In genomic region chr1:203039609-203040517, GRCh38 we compare ENCODE assay signal across 10 cellular contexts. TPM values are rescaled to one million over a fixed set of nuclear protein-coding genes. Genes with fewer than 3 reads are reported as not detected.
DNase-seq lines count a peak whose midpoint lies in the region; ATAC-seq, FAIRE-seq and TF ChIP-seq lines count a peak whose summit lies in the region.
"Had no signal": no experiment of that assay in that cellular context is flagged by ENCODE, and none has a peak within 500 bp of the region (broad histone marks: within the 10 kb centered on the region; RNA-seq: fewer than 3 reads in every experiment).

No MANE protein-coding gene starts in this region.

- 0 out of 2 replicates have a peak, but pooled peaks cover 5% of the 10 kb centered on the region for H3K9me1 ChIP-seq in IMR-90 (ENCODE audit: insufficient read depth, low read length)

- H2BK120ac ChIP-seq in IMR-90 (ENCODE audit: low read depth, low read length), result no peak overlapping the region

- POLR2A ChIA-PET in IMR-90 (lab: Charles Lee; ENCODE audit: unreplicated experiment), result no interaction called here
- POLR2A ChIA-PET in activated B cell treated with CpG ODN at 0.5 μM for 24 hours (lab: Charles Lee), result no interaction called here

- H3K18ac ChIP-seq in IMR-90 (ENCODE audit: low read depth, low read length), result no peak overlapping the region

- H3K23ac ChIP-seq in IMR-90 (ENCODE audit: low read depth, low read length), result no peak overlapping the region

- H3K36me3 ChIP-seq in IMR-90 (ENCODE audit: control insufficient read depth, insufficient read depth, low read length), result 0 out of 2 replicates have a peak, but pooled peaks cover 8% of the 10 kb centered on the region
- H3K36me3 ChIP-seq in effector memory CD4-positive, alpha-beta T cell (ENCODE audit: control insufficient read depth, insufficient read depth, low read length), result no peaks in the 10 kb centered on the region

- peaks cover 21% of the 10 kb centered on the region for H4K20me1 ChIP-seq in IMR-90 (ENCODE audit: insufficient read depth, low read length)

- TF ChIP-seq CTCF in D721Med (IDR thresholded peaks at IDR 0.05; ENCODE audit: insufficient read depth, missing control alignments) (peak; percentile 25), IMR-90 (conservative IDR thresholded peaks at IDR 0.05; ENCODE audit: low read depth, low read length) (0 out of 2 replicates have a peak, but pooled peaks have one; percentile 21), activated B cell treated with CpG ODN at 0.5 μM for 24 hours (IDR thresholded peaks at IDR 0.05) (peak; percentile 17)

- FAIRE-seq in D721Med (lab: Jason Lieb, UNC), result no peak

- H3K4me1 Mint-ChIP-seq in activated B cell treated with CpG ODN at 0.5 μM for 24 hours, result peaks cover 3% of the 10 kb centered on the region
- H3K4me1 Mint-ChIP-seq in effector memory CD8-positive, alpha-beta T cell (ENCODE audit: low read depth in 2 of 2), result peaks cover 4 to 6% of the 10 kb centered on the region in 2 donors

- no peak overlapping the region for H3K14ac ChIP-seq in IMR-90 (replicated peaks; ENCODE audit: low read depth, low read length)

- ATAC-seq in IMR-90 (ENCODE audit: low read depth) (no peak), activated B cell treated with CpG ODN at 0.5 μM for 24 hours (ENCODE audit: low read depth) (no peak), HG03097 (IDR thresholded peaks at IDR 0.05; ENCODE audit: low FRiP score, unreplicated experiment) (no peak), GM19463 (IDR thresholded peaks at IDR 0.05; ENCODE audit: unreplicated experiment) (no peak)
- no peak for ATAC-seq in effector memory CD8-positive, alpha-beta T cell (replicated peaks)

- H3K4me3 ChIP-seq in IMR-90 (ENCODE audit: insufficient read depth, low read depth, low read length), result no peak overlapping the region
- no peak overlapping the region for H3K4me3 ChIP-seq in effector memory CD4-positive, alpha-beta T cell (ENCODE audit: insufficient read depth, low read depth, low read length, poor library complexity, severe bottlenecking)
- H3K4me3 ChIP-seq: body of pancreas had no signal

- no peak overlapping the region for H2AFZ ChIP-seq in IMR-90 (replicated peaks; ENCODE audit: low read length, poor library complexity)

- CTCF ChIA-PET in IMR-90 (lab: Yijun Ruan, JAX), result interaction anchor here (0.8 to 7.2 kb wide), 18 partner anchors 10 to 239 kb away, joined by 3 to 49 read pairs (median 6); no protein-coding TSS in a partner anchor
- CTCF ChIA-PET in activated B cell treated with CpG ODN at 0.5 μM for 24 hours (lab: Charles Lee), result interaction anchor here (0.6 to 3.3 kb wide), 27 partner anchors 8 to 662 kb away, joined by 3 to 81 read pairs (median 4); partner anchors contain the start of gene PPFIA4

- H3K4me3 Mint-ChIP-seq in activated B cell treated with CpG ODN at 0.5 μM for 24 hours, result no peak overlapping the region
- H3K4me3 Mint-ChIP-seq in effector memory CD8-positive, alpha-beta T cell, result no peak overlapping the region

- TF ChIP-seq POLR2A in IMR-90 (IDR thresholded peaks at IDR 0.05; ENCODE audit: low read depth, low read length), result no peak

- no peak overlapping the region for H2BK15ac ChIP-seq in IMR-90 (ENCODE audit: low read depth, low read length)

- H3K4me1 ChIP-seq in IMR-90 (ENCODE audit: control insufficient read depth, insufficient read depth, low read length), result peaks cover 25% of the 10 kb centered on the region
- no peaks in the 10 kb centered on the region for H3K4me1 ChIP-seq in effector memory CD4-positive, alpha-beta T cell (ENCODE audit: control insufficient read depth, insufficient read depth, low read length, poor library complexity, severe bottlenecking)
- H3K4me1 ChIP-seq: body of pancreas had no signal

- H4K91ac ChIP-seq in IMR-90 (ENCODE audit: insufficient read depth, low read depth, low read length), result no peak overlapping the region

- no peaks in the 10 kb centered on the region for H3K36me3 Mint-ChIP-seq in activated B cell treated with CpG ODN at 0.5 μM for 24 hours (ENCODE audit: low read depth)
- H3K36me3 Mint-ChIP-seq in effector memory CD8-positive, alpha-beta T cell (ENCODE audit: insufficient read depth), result no peaks in the 10 kb centered on the region

- H4K5ac ChIP-seq in IMR-90 (ENCODE audit: low read depth, low read length), result no peak overlapping the region

- no peak overlapping the region for H3K4me2 ChIP-seq in IMR-90 (ENCODE audit: low read depth, low read length)

- no peaks in the 10 kb centered on the region for H3K9me3 ChIP-seq in IMR-90 (ENCODE audit: control insufficient read depth, insufficient read depth, low read length)
- H3K9me3 ChIP-seq in effector memory CD4-positive, alpha-beta T cell (ENCODE audit: control insufficient read depth, low read length), result no peaks in the 10 kb centered on the region
- H3K9me3 ChIP-seq: body of pancreas had no signal

- no TSS peak for BruUV-seq in IMR-90 (replicated peaks; lab: Mats Ljungman, UMichigan)

- DNase-seq in D721Med (ENCODE audit: insufficient read length, low spot score), result peak; percentile 9
- no peak for DNase-seq in IMR-90
- DNase-seq in activated B cell treated with CpG ODN at 0.5 μM for 24 hours, result no peak
- peak; percentile 57 for DNase-seq in mesenteric fat pad (ENCODE audit: low spot score)
- no peak for DNase-seq in effector memory CD8-positive, alpha-beta T cell
- DNase-seq in effector memory CD4-positive, alpha-beta T cell, result no peak

- H3K56ac ChIP-seq in IMR-90 (ENCODE audit: extremely low read depth, insufficient read depth, low read length), result no peak overlapping the region

- no peaks in the 10 kb centered on the region for H3K9me3 Mint-ChIP-seq in activated B cell treated with CpG ODN at 0.5 μM for 24 hours
- H3K9me3 Mint-ChIP-seq in effector memory CD8-positive, alpha-beta T cell, result no peaks in the 10 kb centered on the region

- H2AK5ac ChIP-seq in IMR-90 (ENCODE audit: low read depth, low read length), result no peak overlapping the region

- peaks cover 15% of the 10 kb centered on the region for H3K27me3 Mint-ChIP-seq in activated B cell treated with CpG ODN at 0.5 μM for 24 hours
- H3K27me3 Mint-ChIP-seq in effector memory CD8-positive, alpha-beta T cell, result peaks cover 25 to 62% of the 10 kb centered on the region in 2 donors

- intact Hi-C loops in IMR-90 (cut with micrococcal nuclease) (loop anchor here (1.0 to 10.0 kb wide), 5 partner anchors 77 to 445 kb away; no protein-coding TSS in a partner anchor), activated B cell treated with CpG ODN at 0.5 μM for 24 hours (cut with micrococcal nuclease) (loop anchor here (1.0 to 2.0 kb wide), 4 partner anchors 132 to 447 kb away; no protein-coding TSS in a partner anchor)

- in situ Hi-C loops in IMR-90 (cut with MboI; ENCODE audit: low sequenced_read_pairs), result loop anchor here (5.0 kb wide), 1 partner anchor 177 kb away; no protein-coding TSS in a partner anchor

- no peak overlapping the region for H2AK9ac ChIP-seq in IMR-90 (replicated peaks; ENCODE audit: low read depth, low read length, poor library complexity)

- WGBS in IMR-90 (ENCODE audit: extremely low coverage in 2 of 2, insufficient read length in 1 of 2), 2 experiments, result 80% methylated on average over 3 of the region's 11 CpGs; no CpG with 5 or more reads in 1 of the 2 experiments

- H2BK5ac ChIP-seq in IMR-90 (ENCODE audit: low read depth, low read length, poor library complexity, severe bottlenecking), result no peak overlapping the region

- no peak overlapping the region for H4K8ac ChIP-seq in IMR-90 (ENCODE audit: low read depth in 2 of 2, low read length in 2 of 2)

- H3K9ac ChIP-seq in IMR-90 (ENCODE audit: low read depth, low read length), result no peak overlapping the region

- H3K4ac ChIP-seq in IMR-90 (ENCODE audit: low read depth, low read length), result no peak overlapping the region

- no peak overlapping the region for H2BK20ac ChIP-seq in IMR-90 (ENCODE audit: low read depth, low read length)

- no peak overlapping the region for H3K27ac ChIP-seq in IMR-90 (ENCODE audit: insufficient read depth, low read length)
- H3K27ac ChIP-seq in effector memory CD4-positive, alpha-beta T cell (ENCODE audit: insufficient read depth, low read length, poor library complexity, severe bottlenecking), result no peak overlapping the region
- H3K27ac ChIP-seq: body of pancreas had no signal

- H3K27me3 ChIP-seq in IMR-90 (ENCODE audit: control insufficient read depth, insufficient read depth, low read length), result no peaks in the 10 kb centered on the region
- no peaks in the 10 kb centered on the region for H3K27me3 ChIP-seq in effector memory CD4-positive, alpha-beta T cell (replicated peaks; ENCODE audit: control insufficient read depth, insufficient read depth, low read length, poor library complexity, severe bottlenecking)
- H3K27me3 ChIP-seq: body of pancreas had no signal

- H3K79me1 ChIP-seq in IMR-90 (ENCODE audit: low read depth in 1 of 2, low read length in 2 of 2), result peaks cover 0 to 7% of the 10 kb centered on the region in 2 experiments; a peak in 1 of 4 replicates

- TF ChIP-seq RAD21 in IMR-90 (IDR thresholded peaks at IDR 0.05; ENCODE audit: low read length), result peak; percentile 11; the same call in 1 of the 2 replicates

- no peak overlapping the region for H3K27ac Mint-ChIP-seq in activated B cell treated with CpG ODN at 0.5 μM for 24 hours
- no peak overlapping the region for H3K27ac Mint-ChIP-seq in effector memory CD8-positive, alpha-beta T cell

- dilution Hi-C loops in IMR-90 (cut with HindIII; ENCODE audit: low sequenced_read_pairs, unreplicated experiment), result no loop called here

TF ChIP-seq in IMR-90, 13 proteins besides CTCF, POLR2A, EP300 and RAD21:
- TF ChIP-seq SMC3 (IDR thresholded peaks at IDR 0.05; ENCODE audit: low read depth, low read length) (0 out of 2 replicates have a peak, but pooled peaks have one; percentile 9), NFE2L2 (IDR thresholded peaks at IDR 0.05; ENCODE audit: low read depth, low read length) (no peak), CEBPB (IDR thresholded peaks at IDR 0.05; ENCODE audit: low read depth, low read length) (no peak)

RNA-seq across cellular contexts. Expression of gene PPFIA4, which starts 13.6 kb away (rescaled TPM):
- 3.6 and 5.4 TPM in 2 replicates for total RNA-seq in IMR-90 (2012; rRNA removed)
- 13.7 and 14.3 TPM in 2 replicates for polyA plus RNA-seq in IMR-90 (2012; rRNA removed)
- 6.1 and 8.4 TPM in 2 replicates for polyA plus RNA-seq in IMR-90 (2012; cell fraction: cytosol; rRNA removed)
- polyA plus RNA-seq in IMR-90 (2012; cell fraction: nucleus; rRNA removed; ENCODE audit: low replicate concordance), result 166 and 173 TPM in 2 replicates
- 0.12 and 0.29 TPM in 2 replicates for total RNA-seq in activated B cell treated with CpG ODN at 0.5 μM for 24 hours
- total RNA-seq in mesenteric fat pad, result 0.55 TPM
- total RNA-seq: body of pancreas had no signal

RNA-seq across cellular contexts. Expression of gene TMEM183A, which starts 32.7 kb away (rescaled TPM):
- 63.1 and 68.0 TPM in 2 replicates for total RNA-seq in IMR-90 (2012; rRNA removed)
- 52.8 and 56.8 TPM in 2 replicates for polyA plus RNA-seq in IMR-90 (2012; rRNA removed)
- polyA plus RNA-seq in IMR-90 (2012; cell fraction: cytosol; rRNA removed), result 20.7 and 41.4 TPM in 2 replicates
- polyA plus RNA-seq in IMR-90 (2012; cell fraction: nucleus; rRNA removed; ENCODE audit: low replicate concordance), result 38.3 and 88.4 TPM in 2 replicates
- 62.5 and 70.6 TPM in 2 replicates for total RNA-seq in activated B cell treated with CpG ODN at 0.5 μM for 24 hours
- total RNA-seq in mesenteric fat pad, result 48.7 TPM

RNA-seq across cellular contexts. Expression of gene MYOG, which starts 45.9 kb away (rescaled TPM):
- total RNA-seq in IMR-90 (2012; rRNA removed) (not detected in 2 replicates), activated B cell treated with CpG ODN at 0.5 μM for 24 hours (not detected in 2 replicates), mesenteric fat pad (not detected)
- not detected in 2 replicates for polyA plus RNA-seq in IMR-90 (2012; rRNA removed)
- not detected in 2 replicates for polyA plus RNA-seq in IMR-90 (2012; cell fraction: cytosol; rRNA removed)
- polyA plus RNA-seq in IMR-90 (2012; cell fraction: nucleus; rRNA removed; ENCODE audit: low replicate concordance), result not detected in 2 replicates
- total RNA-seq: body of pancreas, RPMI7951 had no signal

Comparison
In these comparisons a context has a peak if more than half of its experiments do, and no peak if none do; other contexts are left out.
1. DNase-seq: peak in D721Med (single experiment) and mesenteric fat pad (single experiment); none in IMR-90 (single experiment), activated B cell treated with CpG ODN at 0.5 μM for 24 hours (single experiment), effector memory CD8-positive, alpha-beta T cell (0 of 3) and effector memory CD4-positive, alpha-beta T cell (0 of 3).
2. Peak in every context shown above with its lines, with median percentiles within 50 percentile points of each other: CTCF ChIP-seq.